17 cellular contexts compared by ENCODE assay signal in genomic region chr14:101474563-101475467, GRCh38.
DNase-seq lines count a peak whose midpoint lies in the region; ATAC-seq and TF ChIP-seq lines count a peak whose summit lies in the region.
"Had no signal": no experiment of that assay in that cellular context is flagged by ENCODE, and none has a peak within 500 bp of the region (broad histone marks: within the 10 kb centered on the region; RNA-seq: fewer than 3 reads in every experiment).

No MANE protein-coding gene starts in this region.

- no peak overlapping the region for H2AFZ ChIP-seq in H9 (ENCODE audit: low read length)

- ATAC-seq in esophagus mucosa: no peak
- ATAC-seq in HG02884 (IDR thresholded peaks at IDR 0.05; ENCODE audit: unreplicated experiment): no peak
- ATAC-seq in WTC11: no peak
- ATAC-seq: naive thymus-derived CD8-positive, alpha-beta T cell had no signal

- no peak overlapping the region for H3K18ac ChIP-seq in H9 (ENCODE audit: insufficient read length, low read depth, low read length)

- peak overlapping the region in 1 of 3 experiments; percentile 80; a peak in 1 of 7 replicates for H3K27ac Mint-ChIP-seq in H9
- H3K27ac Mint-ChIP-seq in chondrocyte (ENCODE audit: unreplicated experiment): peak overlapping the region; percentile 49
- no peak overlapping the region for H3K27ac Mint-ChIP-seq in WTC11
- H3K27ac Mint-ChIP-seq: activated naive CD8-positive, alpha-beta T cell treated with anti-CD3 and anti-CD28 coated beads, Interleukin-2, amount 10 ng/mL, durations not matched to agents 7 days and 5 days had no signal

- H3K14ac ChIP-seq in H9 (ENCODE audit: insufficient read depth, low read length): no peak overlapping the region

- no peak overlapping the region for H3K4me2 ChIP-seq in H9 (ENCODE audit: insufficient read depth, insufficient read length, low read length)

- H3K9me3 ChIP-seq in H9 (ENCODE audit: control insufficient read depth, low read depth, low read length) (no peaks in the 10 kb centered on the region), stomach (no peaks in the 10 kb centered on the region)

- H3K4me1 ChIP-seq in H9 (ENCODE audit: insufficient read depth, low read length) (no peaks in the 10 kb centered on the region; the same call in 1 of the 2 replicates), stomach (peaks cover 0 to 19% (median 15%) of the 10 kb centered on the region in 4 donors)

- no CpG with 5 or more reads among the region's 21 CpGs for WGBS in H9 (ENCODE audit: extremely low coverage, insufficient read length, low lambda C conversion rate)
- WGBS in stomach, 5 donors: 68 to 78% (median 73%) methylated on average over 16 to 21 of the region's 21 CpGs

- no peak overlapping the region for H3K56ac ChIP-seq in H9 (ENCODE audit: insufficient read length, low read depth, low read length)

- H3K27ac ChIP-seq in H9 (ENCODE audit: insufficient read length, low read depth, low read length) (no peak overlapping the region), stomach (peak overlapping the region in 3 of 5 donors; percentile 70 to 72 (median 71))

- no peak overlapping the region for H2BK120ac ChIP-seq in H9 (ENCODE audit: low read depth, low read length, poor library complexity, severe bottlenecking)

- H3K23me2 ChIP-seq in H9 (ENCODE audit: insufficient read length, low read depth, low read length, poor library complexity, severe bottlenecking): no peaks in the 10 kb centered on the region

- H4K91ac ChIP-seq in H9 (ENCODE audit: insufficient read length, low read depth, low read length): no peak overlapping the region

- no peaks in the 10 kb centered on the region for H3K36me3 Mint-ChIP-seq in H9 (ENCODE audit: insufficient read depth in 1 of 3, low read depth in 3 of 3)
- no peaks in the 10 kb centered on the region for H3K36me3 Mint-ChIP-seq in chondrocyte (ENCODE audit: low read depth)
- H3K36me3 Mint-ChIP-seq in WTC11: no peaks in the 10 kb centered on the region
- H3K36me3 Mint-ChIP-seq: activated naive CD8-positive, alpha-beta T cell treated with anti-CD3 and anti-CD28 coated beads, Interleukin-2, amount 10 ng/mL, durations not matched to agents 7 days and 5 days; naive thymus-derived CD8-positive, alpha-beta T cell had no signal

- H2BK5ac ChIP-seq in H9 (ENCODE audit: insufficient read length, low read length): no peak overlapping the region

- H3K79me1 ChIP-seq in H9 (ENCODE audit: insufficient read depth, low read depth, low read length, poor library complexity, severe bottlenecking): no peaks in the 10 kb centered on the region

- H3K4me1 Mint-ChIP-seq in H9: peaks cover 15 to 25% of the 10 kb centered on the region in 2 experiments
- peaks cover 6% of the 10 kb centered on the region for H3K4me1 Mint-ChIP-seq in chondrocyte (ENCODE audit: low read depth)
- H3K4me1 Mint-ChIP-seq in WTC11: peaks cover 18% of the 10 kb centered on the region
- H3K4me1 Mint-ChIP-seq: activated naive CD8-positive, alpha-beta T cell treated with anti-CD3 and anti-CD28 coated beads, Interleukin-2, amount 10 ng/mL, durations not matched to agents 7 days and 5 days; naive thymus-derived CD8-positive, alpha-beta T cell had no signal

- no peak for TF ChIP-seq EP300 in stomach (IDR thresholded peaks at IDR 0.05)

- POLR2A ChIA-PET in WTC11 (lab: Charles Lee): interaction anchor here (0.6 kb wide), 1 partner anchor 25 kb away, joined by 3 read pairs; no protein-coding TSS in a partner anchor

- no peak overlapping the region for H3K4me3 ChIP-seq in stomach
- H3K4me3 ChIP-seq: lung had no signal

- H3K27me3 ChIP-seq in H9 (ENCODE audit: insufficient read depth, low read length) (no peaks in the 10 kb centered on the region), stomach (peaks cover 0 to 36% (median 6%) of the 10 kb centered on the region in 3 donors)

- peak; percentile 17 for DNase-seq in H9
- DNase-seq in chondrocyte (ENCODE audit: low spot score): no peak
- DNase-seq in mesenteric fat pad (ENCODE audit: low spot score): peak; percentile 73
- peak; percentile 19 for DNase-seq in stomach
- no peak for DNase-seq in cerebellar cortex (ENCODE audit: low spot score)
- DNase-seq in WTC11 (ENCODE audit: low spot score): no peak
- DNase-seq: activated naive CD8-positive, alpha-beta T cell treated with anti-CD3 and anti-CD28 coated beads, Interleukin-2, amount 10 ng/mL, durations not matched to agents 7 days and 5 days; caudate nucleus; GF-D8; naive thymus-derived CD8-positive, alpha-beta T cell; NCI-H1436; NCI-H345; SHP77; stimulated activated CD4-positive, alpha-beta T cell treated with anti-CD3 and anti-CD28 coated beads, Interleukin-4, amount 100 ng/mL, for 24 hours had no signal

- no peak overlapping the region for H2BK15ac ChIP-seq in H9 (ENCODE audit: low read depth, low read length)

- no peak for TF ChIP-seq POLR2A in stomach (IDR thresholded peaks at IDR 0.05)

- H3K9ac ChIP-seq in H9 (ENCODE audit: extremely low read depth, insufficient read length, low read length): no peak overlapping the region

- no peak overlapping the region for H2BK20ac ChIP-seq in H9 (ENCODE audit: low read depth, low read length, poor library complexity, severe bottlenecking)

- no peaks in the 10 kb centered on the region for H4K20me1 ChIP-seq in H9 (ENCODE audit: control insufficient read depth, insufficient read depth, insufficient read length)

- H3K79me2 ChIP-seq in H9 (ENCODE audit: insufficient read depth, low read length): no peaks in the 10 kb centered on the region

- H2AK5ac ChIP-seq in H9 (ENCODE audit: insufficient read length, low read length): no peak overlapping the region

- no peak overlapping the region for H3K23ac ChIP-seq in H9 (ENCODE audit: insufficient read length, low read depth, low read length)

- H4K5ac ChIP-seq in H9 (ENCODE audit: insufficient read length, low read depth, low read length): no peak overlapping the region

- no peak overlapping the region for H4K8ac ChIP-seq in H9 (replicated peaks; ENCODE audit: insufficient read length, low read depth, low read length)

- no peaks in the 10 kb centered on the region for H3K36me3 ChIP-seq in stomach

- no peak overlapping the region for H3K4me3 Mint-ChIP-seq in H9
- H3K4me3 Mint-ChIP-seq in chondrocyte (ENCODE audit: unreplicated experiment): no peak overlapping the region
- no peak overlapping the region for H3K4me3 Mint-ChIP-seq in WTC11
- H3K4me3 Mint-ChIP-seq: activated naive CD8-positive, alpha-beta T cell treated with anti-CD3 and anti-CD28 coated beads, Interleukin-2, amount 10 ng/mL, durations not matched to agents 7 days and 5 days; naive thymus-derived CD8-positive, alpha-beta T cell had no signal

- H3T11ph ChIP-seq in H9 (ENCODE audit: low read length): no peak overlapping the region

- CTCF ChIA-PET in WTC11 (lab: Charles Lee): no interaction called here

- TF ChIP-seq CTCF in H9 (conservative IDR thresholded peaks at IDR 0.05) (no peak), chondrocyte (IDR thresholded peaks at IDR 0.05) (no peak), stomach (IDR thresholded peaks at IDR 0.05) (no peak), WTC11 (IDR thresholded peaks at IDR 0.05) (no peak)

- intact Hi-C loops in stomach (cut with DNase I; ENCODE audit: low total_unique reads): no loop called here

- H2BK12ac ChIP-seq in H9 (ENCODE audit: insufficient read length, low read depth, low read length): no peak overlapping the region

- H3K27me3 Mint-ChIP-seq in H9 (ENCODE audit: low read depth) (no peaks in the 10 kb centered on the region; the same call in none of the 2 replicates), chondrocyte (ENCODE audit: low read depth) (peaks cover 17% of the 10 kb centered on the region), WTC11 (ENCODE audit: low read depth) (no peaks in the 10 kb centered on the region)

- H3K9me3 Mint-ChIP-seq in H9: no peaks in the 10 kb centered on the region
- H3K9me3 Mint-ChIP-seq in chondrocyte (ENCODE audit: low read depth): no peaks in the 10 kb centered on the region
- H3K9me3 Mint-ChIP-seq in WTC11: no peaks in the 10 kb centered on the region
- H3K9me3 Mint-ChIP-seq: activated naive CD8-positive, alpha-beta T cell treated with anti-CD3 and anti-CD28 coated beads, Interleukin-2, amount 10 ng/mL, durations not matched to agents 7 days and 5 days; naive thymus-derived CD8-positive, alpha-beta T cell had no signal

- no peak overlapping the region for H3K4ac ChIP-seq in H9 (ENCODE audit: low read depth, low read length)

TF ChIP-seq in WTC11, 78 proteins besides CTCF, POLR2A, EP300 and RAD21 (continues in another document):
- TF ChIP-seq FOXK1 (CRISPR knock-in tag; IDR thresholded peaks at IDR 0.05) (no peak), ZNF396 (CRISPR knock-in tag; IDR thresholded peaks at IDR 0.05; ENCODE audit: borderline replicate concordance) (no peak), PREB (CRISPR knock-in tag; IDR thresholded peaks at IDR 0.05; ENCODE audit: borderline replicate concordance) (no peak), ETV6 (CRISPR knock-in tag; IDR thresholded peaks at IDR 0.05) (no peak), MAX (CRISPR knock-in tag; IDR thresholded peaks at IDR 0.05) (no peak), HMGA2 (CRISPR knock-in tag; IDR thresholded peaks at IDR 0.05) (no peak)
- TF ChIP-seq, protein P1, sequence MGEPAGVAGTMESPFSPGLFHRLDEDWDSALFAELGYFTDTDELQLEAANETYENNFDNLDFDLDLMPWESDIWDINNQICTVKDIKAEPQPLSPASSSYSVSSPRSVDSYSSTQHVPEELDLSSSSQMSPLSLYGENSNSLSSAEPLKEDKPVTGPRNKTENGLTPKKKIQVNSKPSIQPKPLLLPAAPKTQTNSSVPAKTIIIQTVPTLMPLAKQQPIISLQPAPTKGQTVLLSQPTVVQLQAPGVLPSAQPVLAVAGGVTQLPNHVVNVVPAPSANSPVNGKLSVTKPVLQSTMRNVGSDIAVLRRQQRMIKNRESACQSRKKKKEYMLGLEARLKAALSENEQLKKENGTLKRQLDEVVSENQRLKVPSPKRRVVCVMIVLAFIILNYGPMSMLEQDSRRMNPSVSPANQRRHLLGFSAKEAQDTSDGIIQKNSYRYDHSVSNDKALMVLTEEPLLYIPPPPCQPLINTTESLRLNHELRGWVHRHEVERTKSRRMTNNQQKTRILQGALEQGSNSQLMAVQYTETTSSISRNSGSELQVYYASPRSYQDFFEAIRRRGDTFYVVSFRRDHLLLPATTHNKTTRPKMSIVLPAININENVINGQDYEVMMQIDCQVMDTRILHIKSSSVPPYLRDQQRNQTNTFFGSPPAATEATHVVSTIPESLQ (CRISPR knock-in tag; IDR thresholded peaks at IDR 0.05): no peak

Comparison
In these comparisons a context has a peak if more than half of its experiments do, and no peak if none do; other contexts are left out.
1. DNase-seq: peak in H9 (single experiment), mesenteric fat pad (single experiment) and stomach (single experiment); none in chondrocyte (single experiment), cerebellar cortex (single experiment) and WTC11 (single experiment).